ENCODE assay signal across 1 cellular context in genomic region chr16:28879261-28879840, GRCh38.
TF ChIP-seq lines count a peak whose summit lies in the region.

No MANE protein-coding gene starts in this region.

TF ChIP-seq in IMR-90, 13 proteins besides CTCF, POLR2A, EP300 and RAD21 (continued from another document):
- TF ChIP-seq BHLHE40 (IDR thresholded peaks at IDR 0.05; ENCODE audit: low read depth, low read length) (no peak), USF2 (IDR thresholded peaks at IDR 0.05; ENCODE audit: low read depth, low read length) (no peak), MAFK (IDR thresholded peaks at IDR 0.05; ENCODE audit: low read depth, low read length) (no peak), RFX5 (IDR thresholded peaks at IDR 0.05; ENCODE audit: low read depth, low read length) (no peak), MAZ (IDR thresholded peaks at IDR 0.05; ENCODE audit: borderline replicate concordance, low read depth, low read length) (no peak), CEBPB (IDR thresholded peaks at IDR 0.05; ENCODE audit: low read depth, low read length) (no peak), FOS (IDR thresholded peaks at IDR 0.05; ENCODE audit: low read depth, low read length) (no peak), CHD1 (IDR thresholded peaks at IDR 0.05; ENCODE audit: low read depth, low read length) (no peak), NFE2L2 (IDR thresholded peaks at IDR 0.05; ENCODE audit: low read depth, low read length) (no peak)
